ENCODE assay signal across 12 cellular contexts in the genomic region with DNA sequence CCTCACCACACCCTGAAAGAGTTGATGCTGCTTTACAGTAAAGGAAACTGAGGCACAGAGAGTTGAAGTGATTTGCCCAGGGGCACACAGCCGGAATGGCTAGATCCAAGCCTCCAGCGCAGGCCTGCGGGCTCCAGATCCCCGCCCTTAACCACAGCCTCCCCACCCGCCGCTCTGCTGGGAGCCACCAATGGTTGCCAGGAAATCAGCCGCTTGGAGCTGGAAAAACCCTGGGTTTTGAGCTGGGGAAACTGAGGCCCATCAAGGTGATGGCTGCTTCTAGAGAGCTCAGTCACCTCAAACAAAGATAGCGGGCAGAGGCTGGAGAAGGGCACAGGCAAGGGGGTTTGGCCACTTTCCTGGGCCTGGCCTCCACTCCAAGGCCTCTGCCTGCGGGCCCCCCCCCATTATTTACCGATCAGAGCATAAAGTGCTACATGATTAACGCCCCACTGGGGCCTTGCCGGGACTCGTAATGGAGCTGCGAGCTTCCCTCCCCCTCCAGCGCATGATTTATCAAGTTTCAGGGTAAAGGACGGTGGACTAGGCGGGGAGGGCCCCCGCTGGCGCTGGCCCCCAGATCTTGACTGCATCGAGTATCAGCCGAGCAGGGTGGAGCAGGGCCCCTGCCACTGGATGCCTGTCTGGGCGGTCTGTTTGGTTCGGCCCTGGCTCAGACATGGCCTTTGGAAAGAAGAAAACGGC. TPM values are rescaled to one million over a fixed set of nuclear protein-coding genes. Genes with fewer than 3 reads are reported as not detected.
DNase-seq lines count a peak whose midpoint lies in the region; ATAC-seq and TF ChIP-seq lines count a peak whose summit lies in the region.
"Had no signal": no experiment of that assay in that cellular context is flagged by ENCODE, and none has a peak within 500 bp of the region (broad histone marks: within the 10 kb centered on the region; RNA-seq: fewer than 3 reads in every experiment).

No MANE protein-coding gene starts in this region.

- H3K4me1 Mint-ChIP-seq in endothelial cell (ENCODE audit: unreplicated experiment) = peaks cover 85% of the 10 kb centered on the region
- peaks cover 32% of the 10 kb centered on the region for H3K4me1 Mint-ChIP-seq in progenitor cell of endocrine pancreas (ENCODE audit: low read depth)

- ATAC-seq in HG03442 (IDR thresholded peaks at IDR 0.05; ENCODE audit: unreplicated experiment) (no peak), GM21717 (IDR thresholded peaks at IDR 0.05; ENCODE audit: unreplicated experiment) (no peak)

- H3K4me3 Mint-ChIP-seq in endothelial cell (ENCODE audit: unreplicated experiment) (peak overlapping the region; percentile 25), progenitor cell of endocrine pancreas (ENCODE audit: low read depth) (no peak overlapping the region)
- H3K4me3 Mint-ChIP-seq: activated naive CD4-positive, alpha-beta T cell treated with anti-CD3 and anti-CD28 coated beads, Interleukin-2, amount 50 U/mL, for 24 hours; T-cell had no signal

- H3K36me3 ChIP-seq in muscle layer of duodenum (ENCODE audit: control insufficient read depth in 1 of 2, insufficient read depth in 2 of 2, low read length in 2 of 2) = no peaks in the 10 kb centered on the region

- H3K27me3 ChIP-seq in muscle layer of duodenum (ENCODE audit: low read depth, low read length) = no peaks in the 10 kb centered on the region

- H3K9me3 ChIP-seq in muscle layer of duodenum (ENCODE audit: control insufficient read depth in 1 of 2, low read length in 2 of 2) = no peaks in the 10 kb centered on the region

- peaks cover 32 to 84% of the 10 kb centered on the region in 2 donors for H3K4me1 ChIP-seq in muscle layer of duodenum (ENCODE audit: control insufficient read depth in 1 of 2, insufficient read depth in 2 of 2, low read length in 2 of 2)

- peak overlapping the region; percentile 74 for H3K27ac ChIP-seq in muscle layer of duodenum (ENCODE audit: low read length)

- H3K9me3 Mint-ChIP-seq in endothelial cell (ENCODE audit: unreplicated experiment) (no peaks in the 10 kb centered on the region), progenitor cell of endocrine pancreas (ENCODE audit: low read depth) (no peaks in the 10 kb centered on the region)
- H3K9me3 Mint-ChIP-seq: activated naive CD4-positive, alpha-beta T cell treated with anti-CD3 and anti-CD28 coated beads, Interleukin-2, amount 50 U/mL, for 24 hours; T-cell had no signal

- DNase-seq in A172 (ENCODE audit: low spot score) = peak; percentile 60
- peak; percentile 62 for DNase-seq in NCI-H1092 (lab: John Stamatoyannopoulos, UW)
- no peak for DNase-seq in endothelial cell (ENCODE audit: low spot score)
- DNase-seq in stimulated activated CD4-positive, alpha-beta T cell treated with anti-CD3 and anti-CD28 coated beads, Interleukin-12 subunit alpha, Interleukin-12 subunit beta, amount 100 ng/mL, for 4 hours = no peak
- no peak for DNase-seq in progenitor cell of endocrine pancreas (ENCODE audit: low spot score, unreplicated experiment)
- DNase-seq: mammary epithelial cell; stimulated activated CD8-positive, alpha-beta memory T cell treated with anti-CD3 and anti-CD28 coated beads, Interleukin-4, amount 100 ng/mL, for 48 hours had no signal

- H3K27me3 Mint-ChIP-seq in endothelial cell (ENCODE audit: unreplicated experiment) (peaks cover 10% of the 10 kb centered on the region), progenitor cell of endocrine pancreas (peaks cover 12% of the 10 kb centered on the region)
- H3K27me3 Mint-ChIP-seq: T-cell had no signal

- H3K4me3 ChIP-seq in muscle layer of duodenum (ENCODE audit: low read depth in 1 of 2, low read length in 2 of 2) = peak overlapping the region in 1 of 2 donors; percentile 2

- TF ChIP-seq CTCF in endothelial cell (IDR thresholded peaks at IDR 0.05; ENCODE audit: unreplicated experiment) (no peak), progenitor cell of endocrine pancreas (IDR thresholded peaks at IDR 0.05; ENCODE audit: unreplicated experiment) (no peak)

- H3K36me3 Mint-ChIP-seq in endothelial cell (ENCODE audit: low read depth, unreplicated experiment) (peaks cover 39% of the 10 kb centered on the region), progenitor cell of endocrine pancreas (ENCODE audit: insufficient read depth) (no peaks in the 10 kb centered on the region)
- H3K36me3 Mint-ChIP-seq: activated naive CD4-positive, alpha-beta T cell treated with anti-CD3 and anti-CD28 coated beads, Interleukin-2, amount 50 U/mL, for 24 hours; T-cell had no signal

- H3K27ac Mint-ChIP-seq in endothelial cell (ENCODE audit: unreplicated experiment) (no peak overlapping the region), progenitor cell of endocrine pancreas (no peak overlapping the region)
- H3K27ac Mint-ChIP-seq: activated naive CD4-positive, alpha-beta T cell treated with anti-CD3 and anti-CD28 coated beads, Interleukin-2, amount 50 U/mL, for 24 hours had no signal

RNA-seq across cellular contexts. Expression of gene PLXND1, which starts 9.2 kb away (rescaled TPM):
- total RNA-seq in A172 (2014; rRNA removed; shearing (Covaris generic)) = 210 and 219 TPM in 2 replicates
- total RNA-seq in endothelial cell (ENCODE audit: unreplicated experiment) = 1,753 TPM
- 17.6 and 18.0 TPM in 2 replicates for total RNA-seq in progenitor cell of endocrine pancreas

RNA-seq across cellular contexts. Expression of gene H1-8, which starts 54.3 kb away (rescaled TPM):
- not detected in 2 replicates for total RNA-seq in A172 (2014; rRNA removed; shearing (Covaris generic))
- total RNA-seq in endothelial cell (ENCODE audit: unreplicated experiment) = 2.7 TPM
- not detected in 2 replicates for total RNA-seq in progenitor cell of endocrine pancreas
- total RNA-seq: mammary epithelial cell, T-cell had no signal

Comparison
In these comparisons a context has a peak if more than half of its experiments do, and no peak if none do; other contexts are left out.
1. DNase-seq: peak in A172 (single experiment) and NCI-H1092 (single experiment); none in endothelial cell (single experiment), stimulated activated CD4-positive, alpha-beta T cell treated with anti-CD3 and anti-CD28 coated beads, Interleukin-12 subunit alpha, Interleukin-12 subunit beta, amount 100 ng/mL, for 4 hours (single experiment) and progenitor cell of endocrine pancreas (single experiment).
2. RNA of gene PLXND1, which starts 9.2 kb away (total RNA-seq): 1,753 TPM in endothelial cell (single experiment) and 210 to 219 TPM in A172; 17.6 to 18.0 TPM in progenitor cell of endocrine pancreas; every median in the first group is over 10 times any median in the second.